ENCODE assay signal across 27 cellular contexts in genomic region chr15:85118173-85118572, GRCh38.
"Had no signal": no experiment of that assay in that cellular context is flagged by ENCODE, and none has a peak within 500 bp of the region (broad histone marks: within the 10 kb centered on the region; RNA-seq: fewer than 3 reads in every experiment).

No MANE protein-coding gene starts in this region.

- H3K27me3 Mint-ChIP-seq: activated T-cell treated with anti-CD3 and anti-CD28 coated beads, Interleukin-2, amount 50 U/mL, for 24 hours; brain; dendritic cell treated with granulocyte-macrophage colony-stimulating factor and Interleukin-4, amounts not matched to agents 40 ng/mL and 50 ng/mL, for 4 days; naive B cell; stimulated activated memory B cell treated with anti-CD40 and anti-IgM and Interleukin-4, amounts not matched to agents 10 μg/mL and 1 μg/mL and 100 μg/mL, for 72 hours; stimulated activated naive CD8-positive, alpha-beta T cell treated with anti-CD3 and anti-CD28 coated beads, Interleukin-15, amount 100 ng/mL, for 72 hours had no signal

- H3K4me3 Mint-ChIP-seq: activated T-cell treated with anti-CD3 and anti-CD28 coated beads, Interleukin-2, amount 50 U/mL, for 24 hours; brain; dendritic cell treated with granulocyte-macrophage colony-stimulating factor and Interleukin-4, amounts not matched to agents 40 ng/mL and 50 ng/mL, for 4 days; mesothelial cell of epicardium; naive B cell; nephron progenitor cell; stimulated activated memory B cell treated with anti-CD40 and anti-IgM and Interleukin-4, amounts not matched to agents 10 μg/mL and 1 μg/mL and 100 μg/mL, for 72 hours; stimulated activated naive CD8-positive, alpha-beta T cell treated with anti-CD3 and anti-CD28 coated beads, Interleukin-15, amount 100 ng/mL, for 72 hours had no signal

- H3K4me1 Mint-ChIP-seq: brain, mesothelial cell of epicardium, nephron progenitor cell had no signal

- H3K4me1 ChIP-seq: ascending aorta had no signal

- H3K27me3 ChIP-seq: adrenal gland, ascending aorta, neutrophil, tibial nerve had no signal

- H3K9me3 ChIP-seq: adrenal gland, ascending aorta, neutrophil, tibial nerve had no signal

- H3K9me3 Mint-ChIP-seq: activated naive CD4-positive, alpha-beta T cell treated with anti-CD3 and anti-CD28 coated beads, Interleukin-2, amount 50 U/mL, for 72 hours; activated T-cell treated with anti-CD3 and anti-CD28 coated beads, Interleukin-2, amount 50 U/mL, for 24 hours; activated T-helper 2 cell treated with anti-CD3 and anti-CD28 coated beads, Interferon-gamma antibody, Interleukin-2, Interleukin-4, amounts not matched to agents 10 μg/mL and 5 μg/mL and 100 μg/mL, durations not matched to agents 14 hours and 24 hours and 36 hours; brain; dendritic cell treated with granulocyte-macrophage colony-stimulating factor and Interleukin-4, amounts not matched to agents 40 ng/mL and 50 ng/mL, for 4 days; naive B cell; nephron progenitor cell; stimulated activated memory B cell treated with anti-CD40 and anti-IgM and Interleukin-4, amounts not matched to agents 10 μg/mL and 1 μg/mL and 100 μg/mL, for 72 hours; stimulated activated naive CD8-positive, alpha-beta T cell treated with anti-CD3 and anti-CD28 coated beads, Interleukin-15, amount 100 ng/mL, for 72 hours had no signal

- DNase-seq: activated CD4-positive, alpha-beta T cell treated with anti-CD3 and anti-CD28 coated beads, Interleukin-2, amount 50 U/mL, for 48 hours; activated CD8-positive, alpha-beta memory T cell treated with anti-CD3 and anti-CD28 coated beads for 24 hours; activated CD8-positive, alpha-beta memory T cell treated with anti-CD3 and anti-CD28 coated beads, Interleukin-2, amount 50 U/mL, for 48 hours; activated naive CD4-positive, alpha-beta T cell; activated T-cell treated with anti-CD3 and anti-CD28 coated beads, Interleukin-2, amount 50 U/mL, for 24 hours; central memory CD4-positive, alpha-beta T cell; effector CD4-positive, alpha-beta T cell; left cardiac atrium; naive B cell; nephron progenitor cell; stimulated activated CD4-positive, alpha-beta T cell treated with anti-CD3 and anti-CD28 coated beads, Interleukin-12 subunit alpha, Interleukin-12 subunit beta, amount 100 ng/mL, for 4 hours; stimulated activated CD4-positive, alpha-beta T cell treated with anti-CD3 and anti-CD28 coated beads, Interleukin-4, amount 100 ng/mL, for 24 hours; stimulated activated naive CD8-positive, alpha-beta T cell treated with anti-CD3 and anti-CD28 coated beads, Interleukin-15, amount 100 ng/mL, for 72 hours; T-helper 1 cell had no signal

- H3K4me3 ChIP-seq: adrenal gland, ascending aorta, skin epidermis, tibial nerve had no signal

- ATAC-seq: activated naive CD4-positive, alpha-beta T cell treated with anti-CD3 and anti-CD28 coated beads, Interleukin-2, amount 50 U/mL, for 72 hours; sciatic nerve; stimulated activated memory B cell treated with anti-CD40 and anti-IgM and Interleukin-4, amounts not matched to agents 10 μg/mL and 1 μg/mL and 100 μg/mL, for 72 hours; stimulated activated naive CD8-positive, alpha-beta T cell treated with anti-CD3 and anti-CD28 coated beads, Interleukin-15, amount 100 ng/mL, for 72 hours had no signal

- H3K27ac ChIP-seq: ascending aorta, epithelial cell of prostate, neutrophil, skin epidermis, tibial nerve had no signal

- H3K27ac Mint-ChIP-seq: activated naive CD4-positive, alpha-beta T cell treated with anti-CD3 and anti-CD28 coated beads, Interleukin-2, amount 50 U/mL, for 72 hours; activated T-helper 2 cell treated with anti-CD3 and anti-CD28 coated beads, Interferon-gamma antibody, Interleukin-2, Interleukin-4, amounts not matched to agents 10 μg/mL and 5 μg/mL and 100 μg/mL, durations not matched to agents 14 hours and 24 hours and 36 hours; brain; dendritic cell treated with granulocyte-macrophage colony-stimulating factor and Interleukin-4, amounts not matched to agents 40 ng/mL and 50 ng/mL, for 4 days; mesothelial cell of epicardium had no signal
